25 cellular contexts compared by ENCODE assay signal in the genomic region with DNA sequence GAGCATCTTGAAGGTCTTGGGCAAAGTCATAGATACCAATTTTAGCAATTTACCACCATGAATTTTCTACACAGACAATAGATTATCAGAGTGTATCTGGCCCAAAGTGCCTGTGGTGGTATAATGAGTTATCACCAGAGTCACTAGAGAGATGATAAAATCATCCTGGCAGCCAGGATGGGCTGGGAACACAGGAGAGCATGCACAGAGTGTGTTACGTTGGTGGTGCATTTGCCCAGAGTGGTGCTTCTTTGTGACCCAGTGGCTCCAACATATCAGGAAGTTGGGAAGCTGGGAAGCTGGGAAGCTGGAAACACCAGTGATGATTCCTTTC.
"Had no signal": no experiment of that assay in that cellular context is flagged by ENCODE, and none has a peak within 500 bp of the region (broad histone marks: within the 10 kb centered on the region; RNA-seq: fewer than 3 reads in every experiment).

No MANE protein-coding gene starts in this region.

- H3K27me3 ChIP-seq: colonic mucosa, foreskin keratinocyte, gastrocnemius medialis, hepatocyte had no signal

- H3K79me2 ChIP-seq: hepatocyte had no signal

- H3K4me2 ChIP-seq: hepatocyte had no signal

- ATAC-seq: effector memory CD8-positive, alpha-beta T cell; esophagus mucosa; foreskin keratinocyte; gastrocnemius medialis; gastroesophageal sphincter; heart left ventricle; heart right ventricle had no signal

- H3K36me3 ChIP-seq: colonic mucosa, esophagus muscularis mucosa, esophagus squamous epithelium, gastrocnemius medialis, gastroesophageal sphincter, heart left ventricle, heart right ventricle had no signal

- H3K4me1 ChIP-seq: colonic mucosa, esophagus muscularis mucosa, esophagus squamous epithelium, foreskin keratinocyte, gastrocnemius medialis, gastroesophageal sphincter, heart left ventricle, heart right ventricle had no signal

- DNase-seq: colonic mucosa; cortex of kidney; dermis blood vessel endothelial cell; dorsolateral prefrontal cortex; effector CD4-positive, alpha-beta T cell; effector CD8-positive, alpha-beta T cell; effector memory CD4-positive, alpha-beta T cell; effector memory CD8-positive, alpha-beta T cell; endodermal cell; erythroblast; esophagus squamous epithelium; foreskin fibroblast; foreskin keratinocyte; foreskin melanocyte; gastrocnemius medialis; glutamatergic neuron; head of caudate nucleus; heart left ventricle; heart right ventricle had no signal

- H2AFZ ChIP-seq: hepatocyte had no signal

- H3K9me3 ChIP-seq: colonic mucosa, esophagus squamous epithelium, gastrocnemius medialis had no signal

- H3K27ac ChIP-seq: colonic mucosa, coronary artery, dorsolateral prefrontal cortex, epithelial cell of prostate, esophagus muscularis mucosa, esophagus squamous epithelium, foreskin keratinocyte, gastrocnemius medialis, gastroesophageal sphincter, heart left ventricle, heart right ventricle, hepatocyte had no signal

- H3K4me3 ChIP-seq: colonic mucosa, coronary artery, dorsolateral prefrontal cortex, esophagus muscularis mucosa, esophagus squamous epithelium, gastrocnemius medialis, gastroesophageal sphincter, heart left ventricle, heart right ventricle, hepatocyte had no signal
